Comparison of ENCODE assay signal across 8 cellular contexts in genomic region chr14:23469127-23469905, GRCh38. TPM values are rescaled to one million over a fixed set of nuclear protein-coding genes. Genes with fewer than 3 reads are reported as not detected.
A peak's percentile ranks its signal among the peaks of the same experiment; 100 is the strongest.
DNase-seq lines count a peak whose midpoint lies in the region; ATAC-seq and TF ChIP-seq lines count a peak whose summit lies in the region.

NGDN (plus strand) TSS chr14:23469703; CDS start chr14:23469716, 13 bp downstream.

- peaks cover 8% of the 10 kb centered on the region for H3K36me3 Mint-ChIP-seq in activated naive CD4-positive, alpha-beta T cell treated with anti-CD3 and anti-CD28 coated beads for 36 hours (ENCODE audit: low read depth)

- TF ChIP-seq CTCF in GM06990 (IDR thresholded peaks at IDR 0.05; ENCODE audit: insufficient read depth, low read length, poor library complexity, severe bottlenecking) (peak; percentile 69), HFF-Myc (IDR thresholded peaks at IDR 0.05; ENCODE audit: low read depth, low read length, missing control alignments) (peak; percentile 76), gastroesophageal sphincter (IDR thresholded peaks at IDR 0.05) (peak; percentile 64 to 95 (median 88)), neutrophil (IDR thresholded peaks at IDR 0.05) (peak; percentile 94)

- peaks cover 11% of the 10 kb centered on the region for H3K4me1 Mint-ChIP-seq in activated naive CD4-positive, alpha-beta T cell treated with anti-CD3 and anti-CD28 coated beads for 36 hours (ENCODE audit: low read depth)

- H3K4me1 ChIP-seq in gastroesophageal sphincter (peaks cover 3 to 19% (median 3%) of the 10 kb centered on the region in 3 donors), neutrophil (ENCODE audit: control insufficient read depth in 1 of 2, insufficient read depth in 1 of 2, low read depth in 1 of 2, low read length in 1 of 2) (peaks cover 9 to 16% of the 10 kb centered on the region in 2 experiments)

- TF ChIP-seq POLR2A in gastroesophageal sphincter (IDR thresholded peaks at IDR 0.05), result peak; percentile 42 to 63

- DNase-seq in GM06990 (ENCODE audit: extremely low read depth, insufficient read length) (peak; percentile 88), HFF-Myc (ENCODE audit: extremely low read depth, low read depth) (peak; percentile 100), MV-4-11 (lab: John Stamatoyannopoulos, UW) (peak; percentile 100), SK-MEL-5 (ENCODE audit: low read depth, low spot score) (peak; percentile 100), superior temporal gyrus (ENCODE audit: extremely low spot score) (peak; percentile 100)
- DNase-seq in activated naive CD4-positive, alpha-beta T cell treated with anti-CD3 and anti-CD28 coated beads for 36 hours, result peak; percentile 96

- H3K27me3 Mint-ChIP-seq in activated naive CD4-positive, alpha-beta T cell treated with anti-CD3 and anti-CD28 coated beads for 36 hours (ENCODE audit: low read depth), result no peaks in the 10 kb centered on the region

- no peak within 1 kb of the TSS for H3K27ac Mint-ChIP-seq in activated naive CD4-positive, alpha-beta T cell treated with anti-CD3 and anti-CD28 coated beads for 36 hours

- no peak within 1 kb of the TSS for H3K4me3 Mint-ChIP-seq in activated naive CD4-positive, alpha-beta T cell treated with anti-CD3 and anti-CD28 coated beads for 36 hours

- intact Hi-C loops in activated naive CD4-positive, alpha-beta T cell treated with anti-CD3 and anti-CD28 coated beads for 36 hours (cut with micrococcal nuclease), result loop anchor here (1.0 to 10.0 kb wide), 11 partner anchors 82 to 973 kb away; partner anchors contain the start of genes ACIN1, AP1G2, C14orf119 and HOMEZ

- H3K27me3 ChIP-seq in GM06990 (replicated peaks; ENCODE audit: control insufficient read depth, insufficient read depth, low read length) (no peaks in the 10 kb centered on the region), gastroesophageal sphincter (no peaks in the 10 kb centered on the region), neutrophil (no peaks in the 10 kb centered on the region)

- CTCF ChIA-PET in activated naive CD4-positive, alpha-beta T cell treated with anti-CD3 and anti-CD28 coated beads for 36 hours (lab: Charles Lee), result interaction anchor here (1.0 kb wide), 1 partner anchor 92 kb away, joined by 4 read pairs; no protein-coding TSS in a partner anchor

- H3K9me3 ChIP-seq in gastroesophageal sphincter (no peaks in the 10 kb centered on the region), neutrophil (no peaks in the 10 kb centered on the region)

- H3K36me3 ChIP-seq in GM06990 (ENCODE audit: control insufficient read depth, insufficient read depth, low read length), result peaks cover 1% of the 10 kb centered on the region
- peaks cover 3 to 36% of the 10 kb centered on the region in 2 donors for H3K36me3 ChIP-seq in gastroesophageal sphincter
- peaks cover 24% of the 10 kb centered on the region for H3K36me3 ChIP-seq in neutrophil

- H3K4me3 ChIP-seq in GM06990 (replicated peaks; ENCODE audit: low read depth, low read length), result peak within 1 kb of the TSS; percentile 85
- H3K4me3 ChIP-seq in HFF-Myc (replicated peaks; ENCODE audit: low read depth, low read length), result peak within 1 kb of the TSS; percentile 100
- peak within 1 kb of the TSS; percentile 80 to 98 for H3K4me3 ChIP-seq in gastroesophageal sphincter
- H3K4me3 ChIP-seq in neutrophil (ENCODE audit: low read depth in 1 of 2, low read length in 1 of 2), result peak within 1 kb of the TSS; percentile 79 to 82

- WGBS in gastroesophageal sphincter (ENCODE audit: low coverage in 1 of 2), 2 donors, result 2 to 6% methylated on average over 14 to 32 of the region's 41 CpGs

- peak; percentile 98 for ATAC-seq in gastroesophageal sphincter

- in situ Hi-C loops in SK-MEL-5 (cut with HindIII; ENCODE audit: low pct_unique_long_range_greater_than_20kb, low sequenced_read_pairs), result no loop called here

- no peaks in the 10 kb centered on the region for H3K9me3 Mint-ChIP-seq in activated naive CD4-positive, alpha-beta T cell treated with anti-CD3 and anti-CD28 coated beads for 36 hours

- H3K27ac ChIP-seq in gastroesophageal sphincter, result peak within 1 kb of the TSS; percentile 83 to 92 (median 88)
- peak within 1 kb of the TSS; percentile 81 for H3K27ac ChIP-seq in neutrophil

- TF ChIP-seq EP300 in gastroesophageal sphincter (IDR thresholded peaks at IDR 0.05), result no peak

RNA-seq across cellular contexts. Expression of gene NGDN, which starts in this region (rescaled TPM):
- 61.6 and 63.6 TPM in 2 replicates for total RNA-seq in SK-MEL-5 (2014; rRNA removed; shearing (Covaris generic))
- 40.9 and 41.2 TPM in 2 replicates for polyA plus RNA-seq in SK-MEL-5 (2015; cell fraction: cytosol; rRNA removed)
- polyA plus RNA-seq in SK-MEL-5 (2015; cell fraction: nucleus; rRNA removed), result 77.7 and 86.7 TPM in 2 replicates
- total RNA-seq in activated naive CD4-positive, alpha-beta T cell treated with anti-CD3 and anti-CD28 coated beads for 36 hours, result 10 to 100 TPM; 38.9 to 40.8 TPM
- 10 to 100 TPM; 22.0 to 47.1 (median 38.1) TPM for total RNA-seq in gastroesophageal sphincter

Comparison
In these comparisons a context has a peak if more than half of its experiments do, and no peak if none do; other contexts are left out.
1. Peak in every context shown above with its lines: DNase-seq, ATAC-seq, H3K4me3 ChIP-seq and H3K27ac ChIP-seq.